Comparison of ENCODE assay signal across 3 cellular contexts in the genomic region with DNA sequence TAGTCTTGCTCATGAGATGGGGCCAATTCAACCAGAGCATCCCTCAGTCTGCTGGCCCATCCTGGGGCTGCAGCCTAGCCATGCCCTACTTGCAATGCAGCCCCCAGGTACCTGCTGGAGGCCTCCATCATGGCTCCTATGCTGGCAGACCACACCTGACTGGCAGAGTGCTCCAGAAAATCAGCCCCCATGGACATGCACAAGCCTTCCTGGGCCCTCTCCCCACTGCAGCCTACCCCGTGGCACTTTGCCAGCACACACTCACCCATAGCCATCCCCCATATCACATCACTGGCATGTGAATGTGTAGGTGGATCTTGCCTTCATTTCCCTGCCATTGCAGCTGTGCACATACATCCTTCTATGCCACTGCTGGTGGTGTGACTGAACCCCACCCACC.
"Had no signal": no experiment of that assay in that cellular context is flagged by ENCODE, and none has a peak within 500 bp of the region (broad histone marks: within the 10 kb centered on the region; RNA-seq: fewer than 3 reads in every experiment).

No MANE protein-coding gene starts in this region.

- ATAC-seq: GM12878 had no signal

- DNase-seq: GDM1, GF-D8 had no signal

- H3K4me3 ChIP-seq: GM12878 had no signal
